16 cellular contexts compared by ENCODE assay signal in the genomic region with DNA sequence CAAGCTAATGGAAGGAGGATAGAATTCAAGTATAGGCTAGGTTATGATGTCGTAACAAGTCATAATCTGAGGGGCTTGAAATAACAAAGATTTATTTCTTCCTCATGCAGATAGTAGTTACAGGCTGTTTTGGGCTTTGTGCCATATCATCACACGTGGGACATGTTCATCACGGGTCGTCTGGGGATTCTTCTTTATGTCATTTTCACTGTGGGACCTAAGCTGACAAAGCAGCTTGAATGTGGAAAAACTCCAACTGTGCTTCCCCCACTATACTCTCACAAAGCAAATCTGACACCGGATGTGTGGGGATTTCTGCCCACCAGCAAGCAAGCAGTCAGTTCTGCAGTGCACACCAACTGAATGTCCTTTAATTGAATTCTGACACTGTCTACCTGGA.
DNase-seq lines count a peak whose midpoint lies in the region; ATAC-seq and TF ChIP-seq lines count a peak whose summit lies in the region.
"Had no signal": no experiment of that assay in that cellular context is flagged by ENCODE, and none has a peak within 500 bp of the region (broad histone marks: within the 10 kb centered on the region; RNA-seq: fewer than 3 reads in every experiment).

No MANE protein-coding gene starts in this region.

- POLR2A ChIA-PET in PC-9 (lab: Charles Lee; ENCODE audit: unreplicated experiment) = no interaction called here

- H3K4me3 ChIP-seq in PC-9 = no peak overlapping the region
- no peak overlapping the region for H3K4me3 ChIP-seq in heart left ventricle
- H3K4me3 ChIP-seq: GM23248 had no signal

- CTCF ChIA-PET in PC-9 (lab: Charles Lee) = no interaction called here

- no peaks in the 10 kb centered on the region for H3K36me3 ChIP-seq in PC-9 (ENCODE audit: low read depth)
- H3K36me3 ChIP-seq in heart left ventricle = no peaks in the 10 kb centered on the region

- no peak overlapping the region for H3K4me2 ChIP-seq in PC-9

- no peaks in the 10 kb centered on the region for H3K9me2 ChIP-seq in PC-9 (ENCODE audit: insufficient read depth)

- intact Hi-C loops in PC-9 (cut with micrococcal nuclease; ENCODE audit: unreplicated experiment) (loop anchor here (2.0 kb wide), 1 partner anchor 125 kb away; a partner anchor contains a TSS), heart left ventricle (cut with DNase I) (no loop called here)

- peaks cover 38% of the 10 kb centered on the region for H3F3A ChIP-seq in PC-9 (ENCODE audit: insufficient read depth, low read depth)

- no peaks in the 10 kb centered on the region for H3K36me3 Mint-ChIP-seq in activated naive CD8-positive, alpha-beta T cell treated with anti-CD3 and anti-CD28 coated beads, Interleukin-2, amount 50 U/mL, for 24 hours (ENCODE audit: low read depth)
- H3K36me3 Mint-ChIP-seq in activated naive CD8-positive, alpha-beta T cell treated with anti-CD3 and anti-CD28 coated beads for 36 hours = no peaks in the 10 kb centered on the region
- peaks cover 8% of the 10 kb centered on the region for H3K36me3 Mint-ChIP-seq in type B pancreatic cell

- no peaks in the 10 kb centered on the region for H3K9me3 Mint-ChIP-seq in activated naive CD8-positive, alpha-beta T cell treated with anti-CD3 and anti-CD28 coated beads, Interleukin-2, amount 50 U/mL, for 24 hours
- H3K9me3 Mint-ChIP-seq in activated naive CD8-positive, alpha-beta T cell treated with anti-CD3 and anti-CD28 coated beads for 36 hours = no peaks in the 10 kb centered on the region
- no peaks in the 10 kb centered on the region for H3K9me3 Mint-ChIP-seq in type B pancreatic cell

- no peak overlapping the region for H2AFZ ChIP-seq in PC-9
- H2AFZ ChIP-seq: GM23248 had no signal

- no TSS peak for BruUV-seq in PC-9 (replicated peaks; lab: Mats Ljungman, UMichigan)

- no peaks in the 10 kb centered on the region for H3K79me2 ChIP-seq in PC-9 (ENCODE audit: low read depth)

- no peaks in the 10 kb centered on the region for H4K20me1 ChIP-seq in PC-9 (ENCODE audit: insufficient read depth)

- H3K4me1 Mint-ChIP-seq in activated naive CD8-positive, alpha-beta T cell treated with anti-CD3 and anti-CD28 coated beads, Interleukin-2, amount 50 U/mL, for 24 hours = peaks cover 9% of the 10 kb centered on the region
- no peaks in the 10 kb centered on the region for H3K4me1 Mint-ChIP-seq in activated naive CD8-positive, alpha-beta T cell treated with anti-CD3 and anti-CD28 coated beads for 36 hours
- peaks cover 19% of the 10 kb centered on the region for H3K4me1 Mint-ChIP-seq in type B pancreatic cell (ENCODE audit: unreplicated experiment)

- H3K4me3 Mint-ChIP-seq in activated naive CD8-positive, alpha-beta T cell treated with anti-CD3 and anti-CD28 coated beads, Interleukin-2, amount 50 U/mL, for 24 hours = no peak overlapping the region
- H3K4me3 Mint-ChIP-seq in activated naive CD8-positive, alpha-beta T cell treated with anti-CD3 and anti-CD28 coated beads for 36 hours = no peak overlapping the region
- H3K4me3 Mint-ChIP-seq in type B pancreatic cell = no peak overlapping the region

- WGBS in heart left ventricle, 4 donors = 29 to 32% (median 31%) methylated on average over 5 of the region's 5 CpGs

- H3K9me3 ChIP-seq in PC-9 (ENCODE audit: insufficient read depth, low read depth) (no peaks in the 10 kb centered on the region; the same call in 1 of the 2 replicates), heart left ventricle (no peaks in the 10 kb centered on the region)
- H3K9me3 ChIP-seq: Caco-2 had no signal

- H3K27me3 Mint-ChIP-seq in activated naive CD8-positive, alpha-beta T cell treated with anti-CD3 and anti-CD28 coated beads, Interleukin-2, amount 50 U/mL, for 24 hours = no peaks in the 10 kb centered on the region
- H3K27me3 Mint-ChIP-seq in activated naive CD8-positive, alpha-beta T cell treated with anti-CD3 and anti-CD28 coated beads for 36 hours = peaks cover 6% of the 10 kb centered on the region
- no peaks in the 10 kb centered on the region for H3K27me3 Mint-ChIP-seq in type B pancreatic cell

- no peak for ATAC-seq in activated naive CD8-positive, alpha-beta T cell treated with anti-CD3 and anti-CD28 coated beads, Interleukin-2, amount 50 U/mL, for 24 hours
- no peak for ATAC-seq in heart left ventricle

- peak overlapping the region; percentile 10 for H3K27ac Mint-ChIP-seq in activated naive CD8-positive, alpha-beta T cell treated with anti-CD3 and anti-CD28 coated beads, Interleukin-2, amount 50 U/mL, for 24 hours
- no peak overlapping the region for H3K27ac Mint-ChIP-seq in activated naive CD8-positive, alpha-beta T cell treated with anti-CD3 and anti-CD28 coated beads for 36 hours
- H3K27ac Mint-ChIP-seq in type B pancreatic cell = peak overlapping the region; percentile 88

- TF ChIP-seq CTCF in PC-9 (conservative IDR thresholded peaks at IDR 0.05) (no peak), type B pancreatic cell (conservative IDR thresholded peaks at IDR 0.05) (no peak), heart left ventricle (IDR thresholded peaks at IDR 0.05) (no peak)

- H3K4me1 ChIP-seq in PC-9 (replicated peaks; ENCODE audit: insufficient read depth) (peaks cover 59% of the 10 kb centered on the region), heart left ventricle (peaks cover 0 to 29% (median 12%) of the 10 kb centered on the region in 12 donors)
- H3K4me1 ChIP-seq: Caco-2 had no signal

- no peak for TF ChIP-seq POLR2A in heart left ventricle (IDR thresholded peaks at IDR 0.05)

- H3K27me3 ChIP-seq in PC-9 (ENCODE audit: insufficient read depth, low read depth) = no peaks in the 10 kb centered on the region
- H3K27me3 ChIP-seq in heart left ventricle = no peaks in the 10 kb centered on the region

- DNase-seq in activated naive CD8-positive, alpha-beta T cell treated with anti-CD3 and anti-CD28 coated beads, Interleukin-2, amount 50 U/mL, for 24 hours = no peak
- DNase-seq in activated naive CD8-positive, alpha-beta T cell treated with anti-CD3 and anti-CD28 coated beads for 36 hours = no peak
- DNase-seq in PC-9 (no peak), epithelial cell of prostate (ENCODE audit: low read depth, low spot score) (no peak), type B pancreatic cell (ENCODE audit: extremely low spot score, unreplicated experiment) (no peak), EL (no peak), OCI-M2 (lab: John Stamatoyannopoulos, UW; ENCODE audit: unreplicated experiment) (no peak), heart left ventricle (no peak)
- DNase-seq: Caco-2, DMS53, NCI-H345, NCI-H69, RPMI8226 had no signal

- H3K27ac ChIP-seq in PC-9 (peak overlapping the region; percentile 94), epithelial cell of prostate (peak overlapping the region; percentile 98), heart left ventricle (no peak overlapping the region)
- H3K27ac ChIP-seq: 22Rv1, C4-2B had no signal

Comparison
In these comparisons a context has a peak if more than half of its experiments do, and no peak if none do; other contexts are left out.
1. H3K27ac ChIP-seq: peak in PC-9 (single experiment) and epithelial cell of prostate (single experiment); none in heart left ventricle (0 of 12).